8 cellular contexts compared by ENCODE assay signal in the genomic region with DNA sequence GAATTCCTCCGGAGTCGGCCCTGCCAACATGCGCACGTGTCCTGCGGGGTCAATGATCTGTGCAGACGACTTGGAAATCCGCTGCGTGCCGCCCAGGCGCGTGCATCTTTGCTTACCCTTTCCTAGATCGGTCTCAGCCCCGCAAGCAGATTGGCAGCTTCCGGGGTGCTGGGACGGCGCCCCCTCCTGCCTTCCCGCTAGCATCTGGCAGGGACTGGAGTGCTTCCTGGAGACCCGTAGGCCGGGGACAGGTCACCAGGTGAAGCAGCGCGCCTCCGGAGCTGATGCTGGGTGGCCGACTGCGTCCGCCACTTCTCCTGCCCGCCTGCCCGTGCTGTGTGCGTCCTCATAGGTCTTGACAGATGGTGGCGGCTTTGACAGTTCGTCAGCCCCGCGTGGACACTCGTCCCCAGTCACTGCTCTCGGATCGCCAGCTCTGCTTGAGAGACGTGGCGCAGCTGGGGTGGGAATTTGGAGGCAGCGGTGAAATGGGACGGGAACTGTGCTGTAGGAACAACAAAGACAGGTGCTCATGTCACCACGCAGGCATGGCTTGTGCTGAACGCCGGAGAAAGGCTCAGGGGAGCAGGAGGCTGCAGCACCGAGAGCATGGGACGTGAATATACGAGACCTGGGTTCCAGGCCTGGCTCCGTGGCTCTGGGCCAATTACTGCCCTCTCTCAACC. TPM values are rescaled to one million over a fixed set of nuclear protein-coding genes. Genes with fewer than 3 reads are reported as not detected.
DNase-seq lines count a peak whose midpoint lies in the region; ATAC-seq, FAIRE-seq and TF ChIP-seq lines count a peak whose summit lies in the region.

No MANE protein-coding gene starts in this region.

- 1 to 2% (median 1%) methylated on average over 45 to 46 of the region's 46 CpGs for WGBS in small intestine, 3 donors

- H3K36me3 ChIP-seq in KMS-11 (ENCODE audit: insufficient read depth) (no peaks in the 10 kb centered on the region), ascending aorta (no peaks in the 10 kb centered on the region), iPS-20b (ENCODE audit: insufficient read depth, low read depth, low read length) (no peaks in the 10 kb centered on the region), small intestine (ENCODE audit: control insufficient read depth in 2 of 2, insufficient read depth in 2 of 2, low read length in 2 of 2) (no peaks in the 10 kb centered on the region)

- H3K9me3 ChIP-seq in ascending aorta (no peaks in the 10 kb centered on the region), iPS-20b (ENCODE audit: insufficient read depth, low read depth, low read length) (no peaks in the 10 kb centered on the region), small intestine (ENCODE audit: control insufficient read depth, low read depth) (no peaks in the 10 kb centered on the region)

- peak; percentile 11; the same call in 1 of the 2 replicates for TF ChIP-seq CTCF in KMS-11 (conservative IDR thresholded peaks at IDR 0.05; ENCODE audit: low read depth, low read length)
- no peak for TF ChIP-seq CTCF in ascending aorta (IDR thresholded peaks at IDR 0.05)

- peak; percentile 35 for ATAC-seq in GM21619 (IDR thresholded peaks at IDR 0.05; ENCODE audit: unreplicated experiment)

- peak overlapping the region; percentile 80 for H3K4me2 ChIP-seq in KMS-11

- no peak overlapping the region for H3K4me3 ChIP-seq in KMS-11 (IDR thresholded peaks at IDR 0.05; ENCODE audit: insufficient read depth, low read depth, low read length)
- H3K4me3 ChIP-seq in ascending aorta, result peak overlapping the region; percentile 59 to 60
- peak overlapping the region; percentile 71 for H3K4me3 ChIP-seq in iPS-20b (ENCODE audit: low read length)
- H3K4me3 ChIP-seq in small intestine (ENCODE audit: low read depth in 1 of 2, low read length in 2 of 2), result peak overlapping the region in 1 of 2 donors; percentile 46

- no peak overlapping the region for H3K27ac ChIP-seq in KMS-11
- H3K27ac ChIP-seq in ascending aorta, result no peak overlapping the region
- H3K27ac ChIP-seq in iPS-20b (ENCODE audit: low read length), result no peak overlapping the region
- no peak overlapping the region for H3K27ac ChIP-seq in small intestine (ENCODE audit: low read depth in 1 of 2, low read length in 1 of 2)

- peak overlapping the region; percentile 99 for H2AFZ ChIP-seq in KMS-11 (ENCODE audit: low read depth)

- no peaks in the 10 kb centered on the region for H3K79me2 ChIP-seq in KMS-11 (ENCODE audit: insufficient read depth, low read depth)

- no peaks in the 10 kb centered on the region for H4K20me1 ChIP-seq in KMS-11 (ENCODE audit: insufficient read depth)

- no peak for FAIRE-seq in small intestine (lab: Jason Lieb, UNC)
- no peak for FAIRE-seq in urothelium cell line (lab: Jason Lieb, UNC)

- intact Hi-C loops in ascending aorta (cut with DNase I), result loop anchor here (1.0 to 10.0 kb wide), 3 partner anchors 171 to 493 kb away; partner anchors contain the start of gene SHTN1

- H3K4me1 ChIP-seq in KMS-11 (ENCODE audit: low read depth, poor library complexity, severe bottlenecking) (peaks cover 7% of the 10 kb centered on the region), ascending aorta (peaks cover 6% of the 10 kb centered on the region in 2 donors), iPS-20b (ENCODE audit: insufficient read depth, low read length) (no peaks in the 10 kb centered on the region), small intestine (ENCODE audit: control insufficient read depth in 2 of 2, insufficient read depth in 1 of 2, low read depth in 1 of 2, low read length in 1 of 2) (peaks cover 0 to 2% of the 10 kb centered on the region in 2 donors)

- H3K27me3 ChIP-seq in KMS-11 (ENCODE audit: insufficient read depth, low read depth) (no peaks in the 10 kb centered on the region), ascending aorta (no peaks in the 10 kb centered on the region), iPS-20b (ENCODE audit: insufficient read depth, low read length) (peaks cover 74% of the 10 kb centered on the region), small intestine (ENCODE audit: control insufficient read depth in 2 of 2, insufficient read depth in 2 of 2, low read length in 2 of 2) (peaks cover 0 to 6% of the 10 kb centered on the region in 2 donors)

- DNase-seq in NCI-H1417 (lab: John Stamatoyannopoulos, UW), result peak; percentile 38 to 77 (median 73)
- DNase-seq in NCI-H1417 treated with DMSO at 0.1 percent for 48 hours (lab: John Stamatoyannopoulos, UW), result no peak
- DNase-seq in ascending aorta (ENCODE audit: low spot score in 2 of 2), result no peak
- DNase-seq in small intestine, result peak; percentile 20
- no peak for DNase-seq in urothelium cell line (ENCODE audit: low spot score)

- H3K9ac ChIP-seq in KMS-11, result peak overlapping the region; percentile 66; the same call in 1 of the 2 replicates
- H3K9ac ChIP-seq in iPS-20b (ENCODE audit: low read depth, low read length), result no peak overlapping the region

RNA-seq across cellular contexts. Expression of gene KCNK18, which starts 21.9 kb away (rescaled TPM):
- total RNA-seq in ascending aorta, result not detected
- polyA plus RNA-seq in small intestine, result not detected

RNA-seq across cellular contexts. Expression of gene VAX1, which starts 37.3 kb away (rescaled TPM):
- total RNA-seq in ascending aorta, result not detected
- not detected for polyA plus RNA-seq in small intestine

Comparison
In these comparisons a context has a peak if more than half of its experiments do, and no peak if none do; other contexts are left out.
1. DNase-seq: peak in NCI-H1417 (3 of 3) and small intestine (single experiment); none in NCI-H1417 treated with DMSO at 0.1 percent for 48 hours (single experiment), ascending aorta (0 of 2) and urothelium cell line (single experiment).